In the genomic region with DNA sequence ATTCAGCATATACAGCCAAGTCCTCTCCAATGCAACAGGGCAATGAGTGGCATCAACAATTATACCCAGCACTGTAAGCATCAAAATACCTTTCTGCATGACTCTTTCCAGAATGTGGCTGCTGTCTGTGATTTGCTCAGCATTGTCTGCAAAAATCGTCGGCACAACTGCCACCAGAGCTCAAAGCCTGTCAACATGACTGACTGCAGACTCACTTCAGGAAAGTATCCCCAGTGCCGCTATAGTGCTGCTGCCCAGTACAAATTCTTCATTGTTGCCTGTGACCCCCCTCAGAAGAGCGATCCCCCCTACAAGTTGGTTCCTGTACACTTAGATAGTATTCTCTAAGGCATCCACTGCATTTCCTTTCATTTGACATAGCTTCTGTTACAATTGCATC, we compare ENCODE assay signal across 1 cellular context.
TF ChIP-seq lines count a peak whose summit lies in the region.

No MANE protein-coding gene starts in this region.

TF ChIP-seq in H1, 55 proteins besides CTCF, POLR2A, EP300 and RAD21:
- no peak for TF ChIP-seq BRCA1 (IDR thresholded peaks at IDR 0.05; ENCODE audit: low read depth, low read length)
- no peak for TF ChIP-seq ATF3 (IDR thresholded peaks at IDR 0.05; ENCODE audit: insufficient read depth, low read depth, low read length)
- no peak for TF ChIP-seq TBP (IDR thresholded peaks at IDR 0.05; ENCODE audit: low read depth, low read length)
- no peak for TF ChIP-seq SAP30 (IDR thresholded peaks at IDR 0.05; ENCODE audit: insufficient read depth, insufficient replicate concordance, low read length)
- no peak for TF ChIP-seq JUN (IDR thresholded peaks at IDR 0.05; ENCODE audit: low read depth, low read length)
- no peak for TF ChIP-seq EGR1 (IDR thresholded peaks at IDR 0.05; ENCODE audit: borderline replicate concordance, low read depth, low read length)
- TF ChIP-seq SIX5 (IDR thresholded peaks at IDR 0.05; ENCODE audit: low read depth, low read length) = no peak
- TF ChIP-seq, protein P1, sequence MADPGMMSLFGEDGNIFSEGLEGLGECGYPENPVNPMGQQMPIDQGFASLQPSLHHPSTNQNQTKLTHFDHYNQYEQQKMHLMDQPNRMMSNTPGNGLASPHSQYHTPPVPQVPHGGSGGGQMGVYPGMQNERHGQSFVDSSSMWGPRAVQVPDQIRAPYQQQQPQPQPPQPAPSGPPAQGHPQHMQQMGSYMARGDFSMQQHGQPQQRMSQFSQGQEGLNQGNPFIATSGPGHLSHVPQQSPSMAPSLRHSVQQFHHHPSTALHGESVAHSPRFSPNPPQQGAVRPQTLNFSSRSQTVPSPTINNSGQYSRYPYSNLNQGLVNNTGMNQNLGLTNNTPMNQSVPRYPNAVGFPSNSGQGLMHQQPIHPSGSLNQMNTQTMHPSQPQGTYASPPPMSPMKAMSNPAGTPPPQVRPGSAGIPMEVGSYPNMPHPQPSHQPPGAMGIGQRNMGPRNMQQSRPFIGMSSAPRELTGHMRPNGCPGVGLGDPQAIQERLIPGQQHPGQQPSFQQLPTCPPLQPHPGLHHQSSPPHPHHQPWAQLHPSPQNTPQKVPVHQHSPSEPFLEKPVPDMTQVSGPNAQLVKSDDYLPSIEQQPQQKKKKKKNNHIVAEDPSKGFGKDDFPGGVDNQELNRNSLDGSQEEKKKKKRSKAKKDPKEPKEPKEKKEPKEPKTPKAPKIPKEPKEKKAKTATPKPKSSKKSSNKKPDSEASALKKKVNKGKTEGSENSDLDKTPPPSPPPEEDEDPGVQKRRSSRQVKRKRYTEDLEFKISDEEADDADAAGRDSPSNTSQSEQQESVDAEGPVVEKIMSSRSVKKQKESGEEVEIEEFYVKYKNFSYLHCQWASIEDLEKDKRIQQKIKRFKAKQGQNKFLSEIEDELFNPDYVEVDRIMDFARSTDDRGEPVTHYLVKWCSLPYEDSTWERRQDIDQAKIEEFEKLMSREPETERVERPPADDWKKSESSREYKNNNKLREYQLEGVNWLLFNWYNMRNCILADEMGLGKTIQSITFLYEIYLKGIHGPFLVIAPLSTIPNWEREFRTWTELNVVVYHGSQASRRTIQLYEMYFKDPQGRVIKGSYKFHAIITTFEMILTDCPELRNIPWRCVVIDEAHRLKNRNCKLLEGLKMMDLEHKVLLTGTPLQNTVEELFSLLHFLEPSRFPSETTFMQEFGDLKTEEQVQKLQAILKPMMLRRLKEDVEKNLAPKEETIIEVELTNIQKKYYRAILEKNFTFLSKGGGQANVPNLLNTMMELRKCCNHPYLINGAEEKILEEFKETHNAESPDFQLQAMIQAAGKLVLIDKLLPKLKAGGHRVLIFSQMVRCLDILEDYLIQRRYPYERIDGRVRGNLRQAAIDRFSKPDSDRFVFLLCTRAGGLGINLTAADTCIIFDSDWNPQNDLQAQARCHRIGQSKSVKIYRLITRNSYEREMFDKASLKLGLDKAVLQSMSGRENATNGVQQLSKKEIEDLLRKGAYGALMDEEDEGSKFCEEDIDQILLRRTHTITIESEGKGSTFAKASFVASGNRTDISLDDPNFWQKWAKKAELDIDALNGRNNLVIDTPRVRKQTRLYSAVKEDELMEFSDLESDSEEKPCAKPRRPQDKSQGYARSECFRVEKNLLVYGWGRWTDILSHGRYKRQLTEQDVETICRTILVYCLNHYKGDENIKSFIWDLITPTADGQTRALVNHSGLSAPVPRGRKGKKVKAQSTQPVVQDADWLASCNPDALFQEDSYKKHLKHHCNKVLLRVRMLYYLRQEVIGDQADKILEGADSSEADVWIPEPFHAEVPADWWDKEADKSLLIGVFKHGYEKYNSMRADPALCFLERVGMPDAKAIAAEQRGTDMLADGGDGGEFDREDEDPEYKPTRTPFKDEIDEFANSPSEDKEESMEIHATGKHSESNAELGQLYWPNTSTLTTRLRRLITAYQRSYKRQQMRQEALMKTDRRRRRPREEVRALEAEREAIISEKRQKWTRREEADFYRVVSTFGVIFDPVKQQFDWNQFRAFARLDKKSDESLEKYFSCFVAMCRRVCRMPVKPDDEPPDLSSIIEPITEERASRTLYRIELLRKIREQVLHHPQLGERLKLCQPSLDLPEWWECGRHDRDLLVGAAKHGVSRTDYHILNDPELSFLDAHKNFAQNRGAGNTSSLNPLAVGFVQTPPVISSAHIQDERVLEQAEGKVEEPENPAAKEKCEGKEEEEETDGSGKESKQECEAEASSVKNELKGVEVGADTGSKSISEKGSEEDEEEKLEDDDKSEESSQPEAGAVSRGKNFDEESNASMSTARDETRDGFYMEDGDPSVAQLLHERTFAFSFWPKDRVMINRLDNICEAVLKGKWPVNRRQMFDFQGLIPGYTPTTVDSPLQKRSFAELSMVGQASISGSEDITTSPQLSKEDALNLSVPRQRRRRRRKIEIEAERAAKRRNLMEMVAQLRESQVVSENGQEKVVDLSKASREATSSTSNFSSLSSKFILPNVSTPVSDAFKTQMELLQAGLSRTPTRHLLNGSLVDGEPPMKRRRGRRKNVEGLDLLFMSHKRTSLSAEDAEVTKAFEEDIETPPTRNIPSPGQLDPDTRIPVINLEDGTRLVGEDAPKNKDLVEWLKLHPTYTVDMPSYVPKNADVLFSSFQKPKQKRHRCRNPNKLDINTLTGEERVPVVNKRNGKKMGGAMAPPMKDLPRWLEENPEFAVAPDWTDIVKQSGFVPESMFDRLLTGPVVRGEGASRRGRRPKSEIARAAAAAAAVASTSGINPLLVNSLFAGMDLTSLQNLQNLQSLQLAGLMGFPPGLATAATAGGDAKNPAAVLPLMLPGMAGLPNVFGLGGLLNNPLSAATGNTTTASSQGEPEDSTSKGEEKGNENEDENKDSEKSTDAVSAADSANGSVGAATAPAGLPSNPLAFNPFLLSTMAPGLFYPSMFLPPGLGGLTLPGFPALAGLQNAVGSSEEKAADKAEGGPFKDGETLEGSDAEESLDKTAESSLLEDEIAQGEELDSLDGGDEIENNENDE (IDR thresholded peaks at IDR 0.05; ENCODE audit: insufficient replicate concordance, low read length) = no peak
- TF ChIP-seq TEAD4 (IDR thresholded peaks at IDR 0.05; ENCODE audit: low read depth, low read length) = no peak
